ENCODE assay signal across 8 cellular contexts in the genomic region with DNA sequence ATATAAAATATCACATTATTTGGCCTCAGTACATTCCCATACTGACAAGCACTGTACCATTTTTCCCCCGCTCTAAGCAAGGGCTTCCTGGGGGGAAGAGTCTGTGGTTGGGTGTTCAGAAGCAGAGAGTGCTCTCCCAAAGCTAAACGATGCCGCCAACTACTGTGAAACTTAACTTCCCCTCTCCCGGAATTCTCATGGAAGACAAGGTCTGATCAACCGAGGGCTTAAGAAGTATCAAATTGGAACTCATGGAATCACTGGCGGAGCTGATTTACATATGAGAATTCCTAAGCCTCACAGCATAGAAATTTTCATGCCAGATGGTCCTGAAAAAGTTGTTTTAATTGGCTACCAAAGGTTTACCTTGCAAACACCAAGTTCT. TPM values are rescaled to one million over a fixed set of nuclear protein-coding genes. Genes with fewer than 3 reads are reported as not detected.
DNase-seq lines count a peak whose midpoint lies in the region; ATAC-seq, FAIRE-seq and TF ChIP-seq lines count a peak whose summit lies in the region.

No MANE protein-coding gene starts in this region.

- no peak for TF ChIP-seq CTCF in VCaP (conservative IDR thresholded peaks at IDR 0.05)
- no peak for TF ChIP-seq CTCF in foreskin keratinocyte (conservative IDR thresholded peaks at IDR 0.05)
- no peak for TF ChIP-seq CTCF in pancreas (IDR thresholded peaks at IDR 0.05)

- FAIRE-seq in pancreas (lab: Jason Lieb, UNC): no peak

- ATAC-seq in HG02885 (IDR thresholded peaks at IDR 0.05; ENCODE audit: poor library complexity, unreplicated experiment): peak; percentile 18
- peak; percentile 17 for ATAC-seq in foreskin keratinocyte
- ATAC-seq in pancreas: peak; percentile 10 to 50 (median 32)
- ATAC-seq in GM18520 (IDR thresholded peaks at IDR 0.05; ENCODE audit: unreplicated experiment): no peak

- DNase-seq in NCI-H2029 treated with DMSO at 0.1 percent for 48 hours (lab: John Stamatoyannopoulos, UW) (peak; percentile 57), NCI-H2029 (lab: John Stamatoyannopoulos, UW) (no peak), foreskin keratinocyte (no peak), pancreas (peak in 1 of 6 donors; percentile 28)
- no peak for DNase-seq in stimulated activated naive CD4-positive, alpha-beta T cell treated with Interleukin-2 at 50 U/mL for 16 hours (lab: John Stamatoyannopoulos, UW)

- WGBS in pancreas, 2 donors: 6 to 8% methylated on average over 6 of the region's 6 CpGs

- H3K9me3 ChIP-seq in pancreas: no peaks in the 10 kb centered on the region

- H3K4me1 ChIP-seq in foreskin keratinocyte (peaks cover 21% of the 10 kb centered on the region), pancreas (peaks cover 0 to 17% (median 12%) of the 10 kb centered on the region in 3 donors)

- peak overlapping the region; percentile 88 to 97 (median 91) for H3K4me3 ChIP-seq in pancreas

- intact Hi-C loops in pancreas (cut with DNase I): no loop called here

- H3K27ac ChIP-seq in VCaP (peak overlapping the region; percentile 95), foreskin keratinocyte (peak overlapping the region; percentile 86), pancreas (peak overlapping the region; percentile 92 to 96 (median 94))

- no peaks in the 10 kb centered on the region for H3K36me3 ChIP-seq in pancreas

- H3K27me3 ChIP-seq in foreskin keratinocyte (no peaks in the 10 kb centered on the region), pancreas (no peaks in the 10 kb centered on the region)

RNA-seq across cellular contexts. Expression of gene MFF, which starts 0.4 kb away (rescaled TPM):
- total RNA-seq in foreskin keratinocyte: 72.3 and 78.9 TPM in 2 replicates
- 64.2 and 76.8 TPM in 2 replicates for polyA plus RNA-seq in foreskin keratinocyte
- total RNA-seq in pancreas: 10 to 100 TPM; 29.8 to 47.9 (median 38.0) TPM
- polyA plus RNA-seq in pancreas: 10 to 100 TPM; 46.1 to 71.7 TPM

RNA-seq across cellular contexts. Expression of gene TM4SF20, which starts 54.4 kb away (rescaled TPM):
- total RNA-seq in foreskin keratinocyte (not detected in 2 replicates), pancreas (not detected)
- polyA plus RNA-seq in foreskin keratinocyte (not detected in 2 replicates), pancreas (not detected)
